In genomic region chr16:80344570-80344969, GRCh38 we compare ENCODE assay signal across 30 cellular contexts.
"Had no signal": no experiment of that assay in that cellular context is flagged by ENCODE, and none has a peak within 500 bp of the region (broad histone marks: within the 10 kb centered on the region; RNA-seq: fewer than 3 reads in every experiment).

No MANE protein-coding gene starts in this region.

- H3K36me3 ChIP-seq: adrenal gland, cardiac muscle cell, colonic mucosa, gastrocnemius medialis, heart left ventricle, WERI-Rb-1 had no signal

- H3K27me3 ChIP-seq: adrenal gland, body of pancreas, colonic mucosa, gastrocnemius medialis had no signal

- H3K4me1 ChIP-seq: adrenal gland, body of pancreas, colonic mucosa, foreskin keratinocyte, gastrocnemius medialis had no signal

- H3K9me3 ChIP-seq: adrenal gland, body of pancreas, colonic mucosa, gastrocnemius medialis had no signal

- H3K27ac ChIP-seq: adrenal gland, body of pancreas, cardiac muscle cell, colonic mucosa, dorsolateral prefrontal cortex, foreskin keratinocyte, gastrocnemius medialis, heart left ventricle, WERI-Rb-1 had no signal

- H3K4me3 ChIP-seq: adrenal gland, body of pancreas, cardiac muscle cell, colonic mucosa, dorsolateral prefrontal cortex, gastrocnemius medialis, heart left ventricle had no signal

- DNase-seq: activated B cell treated with CpG ODN at 0.5 μM for 24 hours; activated CD4-positive, alpha-beta T cell treated with anti-CD3 and anti-CD28 coated beads for 48 hours; activated CD4-positive, alpha-beta T cell treated with anti-CD3 and anti-CD28 coated beads, Interleukin-2, amount 50 U/mL, for 1 hour; activated CD4-positive, alpha-beta T cell treated with anti-CD3 and anti-CD28 coated beads, Interleukin-2, amount 50 U/mL, for 48 hours; activated CD8-positive, alpha-beta memory T cell treated with anti-CD3 and anti-CD28 coated beads for 24 hours; activated CD8-positive, alpha-beta T cell treated with anti-CD3 and anti-CD28 coated beads for 36 hours; activated effector memory CD4-positive, alpha-beta T cell treated with Interleukin-2 at 50 U/mL for 16 hours; activated gamma-delta T cell treated with Interleukin-2 at 50 U/mL for 16 hours; activated naive CD4-positive, alpha-beta T cell treated with Interleukin-2 at 50 U/mL for 16 hours; activated naive CD8-positive, alpha-beta T cell treated with anti-CD3 and anti-CD28 coated beads for 36 hours; activated naive CD8-positive, alpha-beta T cell treated with anti-CD3 and anti-CD28 coated beads, Interleukin-2, amount 50 U/mL, for 24 hours; activated T-cell treated with anti-CD3 and anti-CD28 coated beads, Interleukin-2, amount 50 U/mL, for 4 hours; adrenal gland; amygdala; aorta; body of pancreas; central memory CD4-positive, alpha-beta T cell; cerebellar nuclear complex; colonic mucosa; dorsolateral prefrontal cortex; effector memory CD4-positive, alpha-beta T cell; endodermal cell; foreskin keratinocyte; gastrocnemius medialis; glutamatergic neuron; heart left ventricle; T-helper 17 cell; T1000; WERI-Rb-1 had no signal
